ENCODE assay signal across 19 cellular contexts in genomic region chr20:13333036-13333435, GRCh38.
DNase-seq lines count a peak whose midpoint lies in the region; ATAC-seq, FAIRE-seq and TF ChIP-seq lines count a peak whose summit lies in the region.
"Had no signal": no experiment of that assay in that cellular context is flagged by ENCODE, and none has a peak within 500 bp of the region (broad histone marks: within the 10 kb centered on the region; RNA-seq: fewer than 3 reads in every experiment).

No MANE protein-coding gene starts in this region.

- in situ Hi-C loops in Caki2 (cut with HindIII; ENCODE audit: low pct_unique_long_range_greater_than_20kb, low sequenced_read_pairs), result no loop called here

- TF ChIP-seq POLR2A in H54 (IDR thresholded peaks at IDR 0.05; ENCODE audit: low read depth, low read length), result no peak

- ATAC-seq in GM18861 (IDR thresholded peaks at IDR 0.05; ENCODE audit: unreplicated experiment), result no peak
- ATAC-seq in GM19324 (IDR thresholded peaks at IDR 0.05; ENCODE audit: low FRiP score, unreplicated experiment), result no peak
- ATAC-seq: CD8-positive, alpha-beta T cell; Panc1 had no signal

- DNase-seq in Caki2 (ENCODE audit: low read depth) (peak; percentile 95), RCC 7860 (ENCODE audit: low spot score) (peak; percentile 71), kidney tubule cell (ENCODE audit: low spot score) (peak; percentile 88), renal cortical epithelial cell (ENCODE audit: low read depth) (peak; percentile 96), H54 (ENCODE audit: insufficient read length, low spot score) (no peak)
- DNase-seq: C1 segment of cervical spinal cord; CD8-positive, alpha-beta T cell; DMS53; GDM1; MV-4-11; NCI-H524 treated with DMSO at 0.1 percent for 48 hours; NCI-H82; SJCRH30 had no signal

- peak; percentile 93 for FAIRE-seq in RCC 7860 (lab: Jason Lieb, UNC)
- no peak for FAIRE-seq in H54 (lab: Jason Lieb, UNC)
- FAIRE-seq: D721Med, GM19239, H1 had no signal
